Comparison of ENCODE assay signal across 9 cellular contexts in the genomic region with DNA sequence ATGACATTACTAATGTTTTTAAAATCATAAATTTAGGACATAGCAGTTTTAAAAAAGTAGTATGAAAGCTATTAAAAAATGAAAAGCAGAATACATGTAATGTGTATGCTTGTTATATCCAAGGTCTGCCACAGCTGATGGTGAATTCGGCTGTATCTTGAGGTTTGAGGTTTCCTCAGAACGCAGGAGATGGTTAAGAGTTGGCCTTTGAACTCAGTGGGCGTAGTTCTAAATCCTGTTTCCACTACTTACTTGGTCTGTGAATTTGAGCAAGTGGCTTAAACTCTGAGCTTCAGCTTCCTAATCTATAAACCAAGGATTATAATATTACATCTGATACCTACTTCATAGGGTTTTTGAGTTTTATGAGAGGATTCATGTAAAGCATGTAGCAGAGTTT.
DNase-seq lines count a peak whose midpoint lies in the region; ATAC-seq, FAIRE-seq and TF ChIP-seq lines count a peak whose summit lies in the region.
"Had no signal": no experiment of that assay in that cellular context is flagged by ENCODE, and none has a peak within 500 bp of the region (broad histone marks: within the 10 kb centered on the region; RNA-seq: fewer than 3 reads in every experiment).

No MANE protein-coding gene starts in this region.

- peak overlapping the region; percentile 32 for H3K4me3 ChIP-seq in OCI-LY7 (ENCODE audit: low read depth, low read length, poor library complexity, severe bottlenecking)
- peak overlapping the region; percentile 11 for H3K4me3 ChIP-seq in naive thymus-derived CD4-positive, alpha-beta T cell (ENCODE audit: low read length)
- H3K4me3 ChIP-seq in brain microvascular endothelial cell (ENCODE audit: low read depth, low read length) = no peak overlapping the region
- H3K4me3 ChIP-seq in mesenchymal stem cell (ENCODE audit: insufficient read depth in 1 of 2, low read depth in 1 of 2, low read length in 2 of 2) = no peak overlapping the region
- no peak overlapping the region for H3K4me3 ChIP-seq in HepG2 (replicated peaks in 1 of 3; ENCODE audit: insufficient read depth in 1 of 3, low read depth in 2 of 3, low read length in 3 of 3)

- H4K8ac ChIP-seq in mesenchymal stem cell (ENCODE audit: low read length) = no peak overlapping the region

- no peak overlapping the region for H3K23ac ChIP-seq in mesenchymal stem cell (ENCODE audit: low read length in 2 of 2)

- H3K36me3 Mint-ChIP-seq in activated CD4-positive, alpha-beta T cell treated with anti-CD3 and anti-CD28 coated beads for 36 hours (ENCODE audit: low read depth) = peaks cover 9% of the 10 kb centered on the region
- peaks cover 0 to 30% (median 10%) of the 10 kb centered on the region in 5 donors for H3K36me3 Mint-ChIP-seq in naive thymus-derived CD4-positive, alpha-beta T cell

- intact Hi-C loops in activated CD4-positive, alpha-beta T cell treated with anti-CD3 and anti-CD28 coated beads for 36 hours (cut with DNase I, micrococcal nuclease) = no loop called here
- intact Hi-C loops in OCI-LY7 (cut with micrococcal nuclease; ENCODE audit: unreplicated experiment) (no loop called here), HepG2 (cut with micrococcal nuclease; ENCODE audit: unreplicated experiment) (no loop called here)
- intact Hi-C loops in naive thymus-derived CD4-positive, alpha-beta T cell (cut with micrococcal nuclease) = loop anchor here in 1 of 2 donors (1.0 to 5.0 kb wide), 4 partner anchors 8 to 1074 kb away; a partner anchor contains a TSS

- H3K79me1 ChIP-seq in mesenchymal stem cell (replicated peaks; ENCODE audit: low read length, poor library complexity, severe bottlenecking) = peaks cover 6% of the 10 kb centered on the region

- H2AK5ac ChIP-seq in mesenchymal stem cell (ENCODE audit: low read length, severe bottlenecking) = no peak overlapping the region

- no peak overlapping the region for H3K18ac ChIP-seq in mesenchymal stem cell (ENCODE audit: low read depth in 1 of 2, low read length in 2 of 2)

- H3K9ac ChIP-seq in mesenchymal stem cell (ENCODE audit: low read length) (no peak overlapping the region), HepG2 (ENCODE audit: insufficient read depth, low read depth, low read length) (no peak overlapping the region)

- no peak overlapping the region for H2AFZ ChIP-seq in OCI-LY7 (ENCODE audit: low read length)
- no peak overlapping the region for H2AFZ ChIP-seq in mesenchymal stem cell (ENCODE audit: low read depth, low read length)
- H2AFZ ChIP-seq in HepG2 (ENCODE audit: low read length) = no peak overlapping the region

- H2BK120ac ChIP-seq in mesenchymal stem cell (ENCODE audit: low read depth, low read length) = no peak overlapping the region

- ATAC-seq in activated CD4-positive, alpha-beta T cell treated with anti-CD3 and anti-CD28 coated beads for 36 hours = peak; percentile 91
- ATAC-seq in HG02798 (IDR thresholded peaks at IDR 0.05; ENCODE audit: poor library complexity, unreplicated experiment) (peak; percentile 93), HepG2 (no peak)
- peak; percentile 95 for ATAC-seq in naive thymus-derived CD4-positive, alpha-beta T cell

- H3K4me1 Mint-ChIP-seq in activated CD4-positive, alpha-beta T cell treated with anti-CD3 and anti-CD28 coated beads for 36 hours = peaks cover 38% of the 10 kb centered on the region
- peaks cover 19 to 78% (median 72%) of the 10 kb centered on the region in 7 donors for H3K4me1 Mint-ChIP-seq in naive thymus-derived CD4-positive, alpha-beta T cell

- peak; percentile 49 for DNase-seq in activated CD4-positive, alpha-beta T cell treated with anti-CD3 and anti-CD28 coated beads for 36 hours
- no peak for DNase-seq in activated CD4-positive, alpha-beta T cell treated with anti-CD3 and anti-CD28 coated beads for 1 hour
- DNase-seq in OCI-LY7 (ENCODE audit: low spot score) (peak; percentile 71), brain microvascular endothelial cell (no peak), mesenchymal stem cell (no peak), HepG2 (ENCODE audit: low spot score) (no peak)
- DNase-seq in naive thymus-derived CD4-positive, alpha-beta T cell = peak in 8 of 9 donors; percentile 33 to 71 (median 59)

- H3K4me2 ChIP-seq in OCI-LY7 (ENCODE audit: low read length) (peak overlapping the region; percentile 65), mesenchymal stem cell (ENCODE audit: low read length, poor library complexity, severe bottlenecking) (no peak overlapping the region), HepG2 (ENCODE audit: low read depth, low read length) (no peak overlapping the region)

- H3K9me3 Mint-ChIP-seq in activated CD4-positive, alpha-beta T cell treated with anti-CD3 and anti-CD28 coated beads for 36 hours (ENCODE audit: low read depth) = peaks cover 5% of the 10 kb centered on the region
- H3K9me3 Mint-ChIP-seq in naive thymus-derived CD4-positive, alpha-beta T cell = peaks cover 0 to 4% (median 0%) of the 10 kb centered on the region in 11 donors

- H3K4ac ChIP-seq in mesenchymal stem cell (ENCODE audit: low read depth in 1 of 2, low read length in 2 of 2) = no peak overlapping the region

- POLR2A ChIA-PET in activated CD4-positive, alpha-beta T cell treated with anti-CD3 and anti-CD28 coated beads for 36 hours (lab: Charles Lee) = interaction anchor here (0.6 kb wide), 1 partner anchor 121 kb away, joined by 6 read pairs; no protein-coding TSS in a partner anchor
- POLR2A ChIA-PET in OCI-LY7 (lab: Charles Lee) = interaction anchor here (0.6 to 6.1 kb wide), 9 partner anchors 8 to 199 kb away, joined by 3 to 38 read pairs (median 7); no protein-coding TSS in a partner anchor
- POLR2A ChIA-PET in naive thymus-derived CD4-positive, alpha-beta T cell (lab: Charles Lee) = interaction anchor here (0.6 to 2.9 kb wide), 5 partner anchors 31 to 125 kb away, joined by 3 to 8 read pairs (median 4); a partner anchor contains a TSS
- POLR2A ChIA-PET in HepG2 (lab: Yijun Ruan, JAX) = no interaction called here

- TF ChIP-seq POLR2A in HepG2 (IDR thresholded peaks at IDR 0.05; ENCODE audit: insufficient read depth in 1 of 2, low read depth in 2 of 2, low read length in 2 of 2) = no peak

- H4K91ac ChIP-seq in mesenchymal stem cell (ENCODE audit: low read length) = no peak overlapping the region

- H4K20me1 ChIP-seq in OCI-LY7 (ENCODE audit: insufficient read depth, low read length) (peaks cover 10% of the 10 kb centered on the region; the same call in 1 of the 2 replicates), HepG2 (ENCODE audit: insufficient read depth, low read length) (no peaks in the 10 kb centered on the region)

- H3K4me1 ChIP-seq in OCI-LY7 (ENCODE audit: insufficient read depth, low read length, poor library complexity, severe bottlenecking) (peaks cover 51% of the 10 kb centered on the region), mesenchymal stem cell (ENCODE audit: control insufficient read depth, insufficient read depth, low read depth, low read length) (no peaks in the 10 kb centered on the region), HepG2 (ENCODE audit: insufficient read depth, low read length) (peaks cover 15% of the 10 kb centered on the region)
- H3K4me1 ChIP-seq in naive thymus-derived CD4-positive, alpha-beta T cell (ENCODE audit: control insufficient read depth in 2 of 2, insufficient read depth in 2 of 2, low read length in 2 of 2) = peaks cover 8 to 22% of the 10 kb centered on the region in 2 donors

- no peaks in the 10 kb centered on the region for H3K27me3 ChIP-seq in naive thymus-derived CD4-positive, alpha-beta T cell (ENCODE audit: control insufficient read depth in 2 of 2, insufficient read depth in 2 of 2, low read length in 2 of 2)
- no peaks in the 10 kb centered on the region for H3K27me3 ChIP-seq in brain microvascular endothelial cell (replicated peaks)
- H3K27me3 ChIP-seq in mesenchymal stem cell (ENCODE audit: control insufficient read depth in 1 of 2, insufficient read depth in 1 of 2, low read length in 2 of 2) = no peaks in the 10 kb centered on the region
- no peaks in the 10 kb centered on the region for H3K27me3 ChIP-seq in HepG2 (ENCODE audit: control insufficient read depth in 1 of 2, insufficient read depth in 2 of 2, low read length in 2 of 2)

- TF ChIP-seq CTCF in OCI-LY7 (conservative IDR thresholded peaks at IDR 0.05; ENCODE audit: low read length) (no peak), brain microvascular endothelial cell (IDR thresholded peaks at IDR 0.05; ENCODE audit: low read depth, low read length, missing control alignments) (no peak), HepG2 (CRISPR knock-in tag; IDR thresholded peaks at IDR 0.05) (no peak)

- H3K27ac Mint-ChIP-seq in activated CD4-positive, alpha-beta T cell treated with anti-CD3 and anti-CD28 coated beads for 36 hours = no peak overlapping the region
- peak overlapping the region in 6 of 9 donors; percentile 2 to 39 (median 10) for H3K27ac Mint-ChIP-seq in naive thymus-derived CD4-positive, alpha-beta T cell
- H3K27ac Mint-ChIP-seq: mesothelial cell of epicardium had no signal

- H3K36me3 ChIP-seq in OCI-LY7 (ENCODE audit: insufficient read depth, low read length) (peaks cover 68% of the 10 kb centered on the region), brain microvascular endothelial cell (replicated peaks) (no peaks in the 10 kb centered on the region), mesenchymal stem cell (ENCODE audit: control insufficient read depth in 1 of 2, insufficient read depth in 2 of 2, low read depth in 1 of 2, low read length in 2 of 2) (no peaks in the 10 kb centered on the region), HepG2 (replicated peaks in 1 of 2; ENCODE audit: control insufficient read depth in 1 of 2, insufficient read depth in 2 of 2, low read length in 2 of 2) (no peaks in the 10 kb centered on the region)
- H3K36me3 ChIP-seq in naive thymus-derived CD4-positive, alpha-beta T cell (ENCODE audit: control insufficient read depth in 2 of 3, insufficient read depth in 3 of 3, low read length in 3 of 3) = no peaks in the 10 kb centered on the region

- no peak for FAIRE-seq in HepG2 (lab: Jason Lieb, UNC)

- peaks cover 95% of the 10 kb centered on the region for H3K79me2 ChIP-seq in OCI-LY7 (ENCODE audit: insufficient read depth, low read depth, low read length)
- no peaks in the 10 kb centered on the region for H3K79me2 ChIP-seq in HepG2 (ENCODE audit: insufficient read depth, low read length)

- H2BK5ac ChIP-seq in mesenchymal stem cell (ENCODE audit: low read depth, low read length, poor library complexity, severe bottlenecking) = no peak overlapping the region

- no peak overlapping the region for H2BK15ac ChIP-seq in mesenchymal stem cell (ENCODE audit: low read depth, poor library complexity, severe bottlenecking)

- no peak overlapping the region for H3K14ac ChIP-seq in mesenchymal stem cell (ENCODE audit: low read length in 2 of 2)

- BruUV-seq in OCI-LY7 (replicated peaks; lab: Mats Ljungman, UMichigan) = no TSS peak
- no TSS peak for BruUV-seq in HepG2 (replicated peaks; lab: Mats Ljungman, UMichigan)

- no peaks in the 10 kb centered on the region for H3K27me3 Mint-ChIP-seq in activated CD4-positive, alpha-beta T cell treated with anti-CD3 and anti-CD28 coated beads for 36 hours
- H3K27me3 Mint-ChIP-seq in naive thymus-derived CD4-positive, alpha-beta T cell = no peaks in the 10 kb centered on the region

- TF ChIP-seq RAD21 in HepG2 (CRISPR knock-in tag; IDR thresholded peaks at IDR 0.05) = no peak

- no peak overlapping the region for H3K4me3 Mint-ChIP-seq in activated CD4-positive, alpha-beta T cell treated with anti-CD3 and anti-CD28 coated beads for 36 hours
- H3K4me3 Mint-ChIP-seq in naive thymus-derived CD4-positive, alpha-beta T cell = peak overlapping the region in 9 of 10 donors; percentile 19 to 72 (median 63)
- H3K4me3 Mint-ChIP-seq: mesothelial cell of epicardium had no signal

- in situ Hi-C loops in brain microvascular endothelial cell (cut with HindIII; ENCODE audit: low pct_ligation_motif_present, low sequenced_read_pairs) (no loop called here), HepG2 (cut with HindIII; ENCODE audit: extremely low pct_ligation_motif_present, low pct_unique_long_range_greater_than_20kb) (no loop called here)

- H3K27ac ChIP-seq in OCI-LY7 (ENCODE audit: low read depth, low read length, poor library complexity, severe bottlenecking) (peak overlapping the region; percentile 51), brain microvascular endothelial cell (no peak overlapping the region), mesenchymal stem cell (ENCODE audit: low read length, poor library complexity, severe bottlenecking) (no peak overlapping the region), HepG2 (ENCODE audit: extremely low read length, insufficient read depth, low read length) (no peak overlapping the region)
- no peak overlapping the region for H3K27ac ChIP-seq in naive thymus-derived CD4-positive, alpha-beta T cell (ENCODE audit: low read depth, low read length)

- peaks cover 16% of the 10 kb centered on the region; the same call in 1 of the 2 replicates for H3K9me3 ChIP-seq in OCI-LY7 (ENCODE audit: low read length)
- H3K9me3 ChIP-seq in naive thymus-derived CD4-positive, alpha-beta T cell (ENCODE audit: control insufficient read depth in 2 of 3, low read length in 3 of 3) = no peaks in the 10 kb centered on the region
- H3K9me3 ChIP-seq in mesenchymal stem cell (ENCODE audit: control insufficient read depth, low read length) = no peaks in the 10 kb centered on the region
- no peaks in the 10 kb centered on the region for H3K9me3 ChIP-seq in HepG2 (ENCODE audit: low read length)

- TF ChIP-seq EP300 in HepG2 (IDR thresholded peaks at IDR 0.05; ENCODE audit: low read depth in 2 of 2, low read length in 2 of 2) (no peak), HepG2 (CRISPR knock-in tag; IDR thresholded peaks at IDR 0.05; ENCODE audit: borderline replicate concordance) (no peak)

- CTCF ChIA-PET in activated CD4-positive, alpha-beta T cell treated with anti-CD3 and anti-CD28 coated beads for 36 hours (lab: Charles Lee) = interaction anchor here (0.9 to 1.0 kb wide), 2 partner anchors 13 to 20 kb away, joined by 3 to 4 read pairs; no protein-coding TSS in a partner anchor
- CTCF ChIA-PET in OCI-LY7 (lab: Charles Lee; ENCODE audit: unreplicated experiment) (no interaction called here), HepG2 (lab: Yijun Ruan, JAX; ENCODE audit: low intra/inter-chr PET ratio, low total read pairs) (no interaction called here)
- CTCF ChIA-PET in naive thymus-derived CD4-positive, alpha-beta T cell (lab: Charles Lee) = interaction anchor here (0.6 to 1.6 kb wide), 7 partner anchors 14 to 294 kb away, joined by 3 to 5 read pairs (median 3); no protein-coding TSS in a partner anchor

- 71% methylated on average over 2 of the region's 3 CpGs for WGBS in mesenchymal stem cell
- 74% methylated on average over 3 of the region's 3 CpGs for WGBS in HepG2 (ENCODE audit: low lambda C conversion rate)

- no peaks in the 10 kb centered on the region for H3K9me2 ChIP-seq in OCI-LY7 (ENCODE audit: insufficient read depth, low read length)

- no peak overlapping the region for H2BK12ac ChIP-seq in mesenchymal stem cell (ENCODE audit: low read length in 2 of 2)

Comparison
In these comparisons a context has a peak if more than half of its experiments do, and no peak if none do; other contexts are left out.
1. DNase-seq: peak in activated CD4-positive, alpha-beta T cell treated with anti-CD3 and anti-CD28 coated beads for 36 hours (single experiment), OCI-LY7 (single experiment) and naive thymus-derived CD4-positive, alpha-beta T cell (8 of 9); none in activated CD4-positive, alpha-beta T cell treated with anti-CD3 and anti-CD28 coated beads for 1 hour (single experiment), brain microvascular endothelial cell (single experiment), mesenchymal stem cell (single experiment) and HepG2 (single experiment).
2. H3K4me3 ChIP-seq: peak in OCI-LY7 (single experiment) and naive thymus-derived CD4-positive, alpha-beta T cell (single experiment); none in brain microvascular endothelial cell (single experiment), mesenchymal stem cell (0 of 2) and HepG2 (0 of 3).
3. CTCF ChIA-PET loops: an anchor here in activated CD4-positive, alpha-beta T cell treated with anti-CD3 and anti-CD28 coated beads for 36 hours (0.9 to 1.0 kb wide) and naive thymus-derived CD4-positive, alpha-beta T cell (0.6 to 1.6 kb wide); none called in OCI-LY7 and HepG2.